ENCODE assay signal across 11 cellular contexts in the genomic region with DNA sequence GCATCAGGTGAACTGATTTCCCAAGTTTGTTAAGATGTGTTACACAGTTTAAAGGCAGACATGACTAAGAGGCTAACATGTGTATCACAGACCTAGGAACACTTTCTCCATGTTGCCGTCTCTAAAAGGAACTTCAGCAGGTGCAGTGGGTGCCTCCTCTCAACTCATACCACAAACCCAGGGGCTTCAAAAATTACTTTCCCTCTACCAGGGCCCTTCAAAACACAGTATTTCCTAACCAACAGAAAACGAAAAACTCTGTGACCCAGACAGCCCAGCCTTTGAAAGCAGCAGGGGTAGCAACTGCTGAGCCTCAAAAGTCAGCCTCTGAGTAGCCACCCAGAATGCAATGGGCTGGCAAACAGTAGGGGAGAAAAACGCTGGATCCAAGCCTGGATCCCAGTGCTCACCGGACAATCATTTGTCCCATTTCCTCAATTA. TPM values are rescaled to one million over a fixed set of nuclear protein-coding genes. Genes with fewer than 3 reads are reported as not detected.
DNase-seq lines count a peak whose midpoint lies in the region; ATAC-seq and TF ChIP-seq lines count a peak whose summit lies in the region.
"Had no signal": no experiment of that assay in that cellular context is flagged by ENCODE, and none has a peak within 500 bp of the region (broad histone marks: within the 10 kb centered on the region; RNA-seq: fewer than 3 reads in every experiment).

No MANE protein-coding gene starts in this region.

- H3K4me1 Mint-ChIP-seq in activated CD8-positive, alpha-beta T cell treated with anti-CD3 and anti-CD28 coated beads for 36 hours (ENCODE audit: low read depth): peaks cover 30% of the 10 kb centered on the region
- peaks cover 33% of the 10 kb centered on the region for H3K4me1 Mint-ChIP-seq in activated CD8-positive, alpha-beta T cell treated with anti-CD3 and anti-CD28 coated beads, Interleukin-2, amount 10 ng/mL, durations not matched to agents 7 days and 5 days (ENCODE audit: low read depth)
- peaks cover 72% of the 10 kb centered on the region for H3K4me1 Mint-ChIP-seq in WTC11

- no peaks in the 10 kb centered on the region for H3K9me3 ChIP-seq in left lung
- H3K9me3 ChIP-seq in thoracic aorta: no peaks in the 10 kb centered on the region

- H3K4me3 ChIP-seq in left lung: no peak overlapping the region
- no peak overlapping the region for H3K4me3 ChIP-seq in thoracic aorta

- H3K36me3 ChIP-seq in left lung (no peaks in the 10 kb centered on the region), thoracic aorta (no peaks in the 10 kb centered on the region)

- H3K27ac ChIP-seq in left lung: peak overlapping the region; percentile 70 to 74
- H3K27ac ChIP-seq in thoracic aorta: peak overlapping the region; percentile 3 to 40

- intact Hi-C loops in activated CD8-positive, alpha-beta T cell treated with anti-CD3 and anti-CD28 coated beads for 36 hours (cut with micrococcal nuclease): no loop called here
- intact Hi-C loops in left lung (cut with DNase I): no loop called here

- peaks cover 9% of the 10 kb centered on the region for H3K36me3 Mint-ChIP-seq in activated CD8-positive, alpha-beta T cell treated with anti-CD3 and anti-CD28 coated beads for 36 hours (ENCODE audit: low read depth)
- peaks cover 7% of the 10 kb centered on the region for H3K36me3 Mint-ChIP-seq in activated CD8-positive, alpha-beta T cell treated with anti-CD3 and anti-CD28 coated beads, Interleukin-2, amount 10 ng/mL, durations not matched to agents 7 days and 5 days (ENCODE audit: low read depth)
- H3K36me3 Mint-ChIP-seq in WTC11: no peaks in the 10 kb centered on the region

- no peak for ATAC-seq in activated CD8-positive, alpha-beta T cell treated with anti-CD3 and anti-CD28 coated beads for 36 hours
- ATAC-seq in activated CD8-positive, alpha-beta T cell treated with anti-CD3 and anti-CD28 coated beads, Interleukin-2, amount 10 ng/mL, durations not matched to agents 7 days and 5 days: no peak
- ATAC-seq in WTC11: peak; percentile 27
- ATAC-seq in left lung: peak; percentile 12
- no peak for ATAC-seq in thoracic aorta (ENCODE audit: insufficient number of reproducible peaks, low FRiP score, low read depth)
- no peak for ATAC-seq in HG03135 (IDR thresholded peaks at IDR 0.05; ENCODE audit: unreplicated experiment)

- DNase-seq in activated CD8-positive, alpha-beta T cell treated with anti-CD3 and anti-CD28 coated beads for 36 hours: no peak
- no peak for DNase-seq in activated CD8-positive, alpha-beta T cell treated with anti-CD3 and anti-CD28 coated beads, Interleukin-2, amount 10 ng/mL, durations not matched to agents 7 days and 5 days
- no peak for DNase-seq in WTC11 (ENCODE audit: low spot score)
- no peak for DNase-seq in left lung
- DNase-seq in thoracic aorta (ENCODE audit: low spot score): no peak
- no peak for DNase-seq in NCI-H2107 (lab: John Stamatoyannopoulos, UW)
- DNase-seq in HEK293T (ENCODE audit: extremely low spot score): no peak
- DNase-seq: activated naive CD8-positive, alpha-beta T cell treated with anti-CD3 and anti-CD28 coated beads, Interleukin-2, amount 10 ng/mL, durations not matched to agents 7 days and 5 days; NCI-H2029; T-helper 2 cell had no signal

- no peaks in the 10 kb centered on the region for H3K27me3 Mint-ChIP-seq in activated CD8-positive, alpha-beta T cell treated with anti-CD3 and anti-CD28 coated beads for 36 hours
- no peaks in the 10 kb centered on the region for H3K27me3 Mint-ChIP-seq in activated CD8-positive, alpha-beta T cell treated with anti-CD3 and anti-CD28 coated beads, Interleukin-2, amount 10 ng/mL, durations not matched to agents 7 days and 5 days (ENCODE audit: low read depth)
- no peaks in the 10 kb centered on the region for H3K27me3 Mint-ChIP-seq in WTC11 (ENCODE audit: low read depth)
- H3K27me3 Mint-ChIP-seq: activated naive CD8-positive, alpha-beta T cell treated with anti-CD3 and anti-CD28 coated beads, Interleukin-2, amount 10 ng/mL, durations not matched to agents 7 days and 5 days had no signal

- POLR2A ChIA-PET in activated CD8-positive, alpha-beta T cell treated with anti-CD3 and anti-CD28 coated beads for 36 hours (lab: Charles Lee): no interaction called here
- POLR2A ChIA-PET in activated CD8-positive, alpha-beta T cell treated with anti-CD3 and anti-CD28 coated beads, Interleukin-2, amount 10 ng/mL, durations not matched to agents 7 days and 5 days (lab: Charles Lee): no interaction called here
- POLR2A ChIA-PET in WTC11 (lab: Charles Lee) (no interaction called here), HEK293T (lab: Yijun Ruan, JAX) (no interaction called here)

- CTCF ChIA-PET in activated CD8-positive, alpha-beta T cell treated with anti-CD3 and anti-CD28 coated beads for 36 hours (lab: Charles Lee): interaction anchor here (1.1 to 1.2 kb wide), 4 partner anchors 9 to 117 kb away, joined by 3 to 4 read pairs (median 3); no protein-coding TSS in a partner anchor
- CTCF ChIA-PET in activated CD8-positive, alpha-beta T cell treated with anti-CD3 and anti-CD28 coated beads, Interleukin-2, amount 10 ng/mL, durations not matched to agents 7 days and 5 days (lab: Charles Lee): interaction anchor here (1.1 to 1.2 kb wide), 2 partner anchors 9 to 161 kb away, joined by 6 to 7 read pairs; no protein-coding TSS in a partner anchor
- CTCF ChIA-PET in WTC11 (lab: Charles Lee) (interaction anchor here (0.7 to 1.2 kb wide), 2 partner anchors 133 to 144 kb away, joined by 3 to 4 read pairs; no protein-coding TSS in a partner anchor), HEK293T (lab: Yijun Ruan, JAX) (interaction anchor here (0.5 kb wide), 1 partner anchor 1634 kb away, joined by 3 read pairs; no protein-coding TSS in a partner anchor)

- peaks cover 38 to 99% of the 10 kb centered on the region in 2 donors for H3K4me1 ChIP-seq in left lung
- peaks cover 31 to 66% of the 10 kb centered on the region in 2 donors for H3K4me1 ChIP-seq in thoracic aorta (ENCODE audit: control insufficient read depth in 1 of 2, low read depth in 2 of 2)

- H3K27ac Mint-ChIP-seq in activated CD8-positive, alpha-beta T cell treated with anti-CD3 and anti-CD28 coated beads for 36 hours: peak overlapping the region; percentile 14
- H3K27ac Mint-ChIP-seq in activated CD8-positive, alpha-beta T cell treated with anti-CD3 and anti-CD28 coated beads, Interleukin-2, amount 10 ng/mL, durations not matched to agents 7 days and 5 days: no peak overlapping the region
- H3K27ac Mint-ChIP-seq in WTC11: peak overlapping the region; percentile 31
- H3K27ac Mint-ChIP-seq: activated naive CD8-positive, alpha-beta T cell treated with anti-CD3 and anti-CD28 coated beads, Interleukin-2, amount 10 ng/mL, durations not matched to agents 7 days and 5 days had no signal

- no peak overlapping the region for H3K4me3 Mint-ChIP-seq in activated CD8-positive, alpha-beta T cell treated with anti-CD3 and anti-CD28 coated beads for 36 hours
- no peak overlapping the region for H3K4me3 Mint-ChIP-seq in activated CD8-positive, alpha-beta T cell treated with anti-CD3 and anti-CD28 coated beads, Interleukin-2, amount 10 ng/mL, durations not matched to agents 7 days and 5 days
- no peak overlapping the region for H3K4me3 Mint-ChIP-seq in WTC11

- no peak for TF ChIP-seq CTCF in activated CD8-positive, alpha-beta T cell treated with anti-CD3 and anti-CD28 coated beads for 36 hours (IDR thresholded peaks at IDR 0.05)
- TF ChIP-seq CTCF in WTC11 (IDR thresholded peaks at IDR 0.05): no peak
- TF ChIP-seq CTCF in left lung (IDR thresholded peaks at IDR 0.05): no peak
- no peak for TF ChIP-seq CTCF in thoracic aorta (IDR thresholded peaks at IDR 0.05)

- no peaks in the 10 kb centered on the region for H3K9me3 Mint-ChIP-seq in activated CD8-positive, alpha-beta T cell treated with anti-CD3 and anti-CD28 coated beads for 36 hours
- H3K9me3 Mint-ChIP-seq in activated CD8-positive, alpha-beta T cell treated with anti-CD3 and anti-CD28 coated beads, Interleukin-2, amount 10 ng/mL, durations not matched to agents 7 days and 5 days (ENCODE audit: insufficient read depth): no peaks in the 10 kb centered on the region
- no peaks in the 10 kb centered on the region for H3K9me3 Mint-ChIP-seq in WTC11
- H3K9me3 Mint-ChIP-seq: activated naive CD8-positive, alpha-beta T cell treated with anti-CD3 and anti-CD28 coated beads, Interleukin-2, amount 10 ng/mL, durations not matched to agents 7 days and 5 days had no signal

- H3K27me3 ChIP-seq in left lung (no peaks in the 10 kb centered on the region), thoracic aorta (replicated peaks; ENCODE audit: insufficient read depth) (no peaks in the 10 kb centered on the region)

TF ChIP-seq in WTC11, 78 proteins besides CTCF, POLR2A, EP300 and RAD21:
- no peak for TF ChIP-seq NFYB (CRISPR knock-in tag; conservative IDR thresholded peaks at IDR 0.05; ENCODE audit: low read depth)
- TF ChIP-seq ZNF416 (CRISPR knock-in tag; IDR thresholded peaks at IDR 0.05): no peak

TF ChIP-seq in HEK293T, 16 proteins besides CTCF, POLR2A, EP300 and RAD21:
- no peak for TF ChIP-seq SP1 (IDR thresholded peaks at IDR 0.05)

RNA-seq across cellular contexts. Expression of a gene that starts 28.5 kb away (rescaled TPM):
- total RNA-seq in activated CD8-positive, alpha-beta T cell treated with anti-CD3 and anti-CD28 coated beads for 36 hours: 10 to 100 TPM; 16.5 to 16.8 TPM
- total RNA-seq in activated CD8-positive, alpha-beta T cell treated with anti-CD3 and anti-CD28 coated beads, Interleukin-2, amount 10 ng/mL, durations not matched to agents 7 days and 5 days: 10 to 100 TPM; 13.3 to 13.4 TPM
- total RNA-seq in WTC11 (2021): 62.4 to 71.5 TPM (median 69.4 TPM) in 3 replicates
- total RNA-seq in left lung: 10 to 100 TPM; 38.4 to 51.0 TPM
- 10 to 100 TPM; 15.7 to 45.3 TPM for total RNA-seq in thoracic aorta

Comparison
In these comparisons a context has a peak if more than half of its experiments do, and no peak if none do; other contexts are left out.
1. ATAC-seq: peak in WTC11 (single experiment) and left lung (single experiment); none in activated CD8-positive, alpha-beta T cell treated with anti-CD3 and anti-CD28 coated beads for 36 hours (single experiment), activated CD8-positive, alpha-beta T cell treated with anti-CD3 and anti-CD28 coated beads, Interleukin-2, amount 10 ng/mL, durations not matched to agents 7 days and 5 days (single experiment), thoracic aorta (single experiment) and HG03135 (single experiment).